ENCODE assay signal across 27 cellular contexts in genomic region chr13:64073203-64073602, GRCh38.
"Had no signal": no experiment of that assay in that cellular context is flagged by ENCODE, and none has a peak within 500 bp of the region (broad histone marks: within the 10 kb centered on the region; RNA-seq: fewer than 3 reads in every experiment).

No MANE protein-coding gene starts in this region.

- H3K27me3 ChIP-seq: brain microvascular endothelial cell, dorsolateral prefrontal cortex, esophagus squamous epithelium had no signal

- DNase-seq: activated CD4-positive, alpha-beta memory T cell treated with anti-CD3 and anti-CD28 coated beads for 36 hours; activated CD4-positive, alpha-beta T cell treated with anti-CD3 and anti-CD28 coated beads for 36 hours; activated CD4-positive, alpha-beta T cell treated with anti-CD3 and anti-CD28 coated beads, Interleukin-2, amount 10 ng/mL, durations not matched to agents 24 days and 14 days; activated CD4-positive, CD25-positive, alpha-beta regulatory T cell; activated CD4-positive, CD25-positive, alpha-beta regulatory T cell treated with anti-CD3 and anti-CD28 coated beads, Interleukin-2, amount 50 U/mL, for 72 hours; activated CD8-positive, alpha-beta memory T cell treated with anti-CD3 and anti-CD28 coated beads, Interleukin-2, amount 10 ng/mL, durations not matched to agents 7 days and 5 days; activated CD8-positive, alpha-beta memory T cell treated with anti-CD3 and anti-CD28 coated beads, Interleukin-2, amount 50 U/mL, for 48 hours; activated CD8-positive, alpha-beta T cell treated with anti-CD3 and anti-CD28 coated beads, Interleukin-2, amount 10 ng/mL, durations not matched to agents 7 days and 5 days; activated gamma-delta T cell; activated naive CD4-positive, alpha-beta T cell; activated naive CD4-positive, alpha-beta T cell treated with anti-CD3 and anti-CD28 coated beads, Interleukin-2, amount 50 U/mL, for 16 hours; activated T-cell treated with anti-CD3 and anti-CD28 coated beads for 4 hours; activated T-cell treated with anti-CD3 and anti-CD28 coated beads, Interleukin-2, amount 50 U/mL, for 24 hours; activated T-cell treated with anti-CD3 and anti-CD28 coated beads, Interleukin-2, amount 50 U/mL, for 72 hours; amniotic stem cell; anterior cingulate cortex; brain microvascular endothelial cell; dorsolateral prefrontal cortex; effector memory CD4-positive, alpha-beta T cell; endodermal cell; erythroblast; esophagus squamous epithelium; head of caudate nucleus; T-helper 2 cell had no signal

- FAIRE-seq: astrocyte, bronchial epithelial cell had no signal

- H3K36me3 ChIP-seq: brain microvascular endothelial cell, esophagus squamous epithelium had no signal

- H3K4me3 ChIP-seq: coronary artery, dorsolateral prefrontal cortex, esophagus squamous epithelium had no signal

- H3K27ac ChIP-seq: brain microvascular endothelial cell, coronary artery, dorsolateral prefrontal cortex, esophagus squamous epithelium had no signal

- H3K4me1 ChIP-seq: esophagus squamous epithelium had no signal
